Comparison of ENCODE assay signal across 1 cellular context in the genomic region with DNA sequence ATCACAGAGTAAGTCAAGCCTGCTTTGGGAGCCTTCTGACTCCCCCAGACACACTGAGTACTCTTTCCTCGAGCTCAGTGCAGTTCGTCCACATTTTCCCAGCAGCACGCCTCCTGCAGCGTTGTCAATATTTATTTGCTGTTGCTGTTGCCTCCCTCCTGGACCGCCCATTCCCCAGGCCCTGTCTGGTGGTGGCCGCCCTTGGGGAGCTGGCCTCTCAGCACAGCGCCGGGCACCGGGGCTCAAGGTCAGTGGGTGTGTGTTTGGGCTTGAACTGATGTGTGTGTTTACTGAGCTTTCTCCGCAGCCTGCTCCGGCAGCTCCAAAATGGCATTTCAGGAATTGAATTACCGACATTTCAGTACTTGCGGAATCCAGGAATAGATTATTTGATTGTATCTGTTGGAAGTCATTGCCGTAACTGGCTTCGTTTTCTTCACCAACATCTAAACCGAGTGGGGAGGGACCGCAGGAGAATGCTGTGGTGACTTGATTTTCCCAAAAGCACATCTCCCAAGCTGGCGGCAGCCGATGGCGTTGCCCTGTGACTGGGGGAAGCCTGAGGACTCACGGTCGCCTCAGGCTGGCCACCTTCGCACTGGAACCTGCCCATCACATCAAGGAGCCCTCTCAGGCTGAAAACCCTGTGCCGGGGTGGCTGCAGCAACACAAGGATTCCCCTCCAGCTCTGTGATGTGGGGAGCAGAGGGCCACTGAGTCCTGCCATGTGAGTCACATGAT.
A peak's percentile ranks its signal among the peaks of the same experiment; 100 is the strongest.
TF ChIP-seq lines count a peak whose summit lies in the region.

No MANE protein-coding gene starts in this region.

TF ChIP-seq in HepG2, 621 proteins besides CTCF, POLR2A, EP300 and RAD21 (continued from another document and continues in another):
- no peak for TF ChIP-seq PBX2 (CRISPR knock-in tag; IDR thresholded peaks at IDR 0.05)
- no peak for TF ChIP-seq HNRNPK (IDR thresholded peaks at IDR 0.05; ENCODE audit: low read depth, low read length, poor library complexity, severe bottlenecking)
- TF ChIP-seq IKZF1 (IDR thresholded peaks at IDR 0.05), result no peak
- peak; percentile 15; the same call in 1 of the 2 replicates for TF ChIP-seq ZNF431 (CRISPR knock-in tag; IDR thresholded peaks at IDR 0.05; ENCODE audit: borderline replicate concordance, low read depth)
- TF ChIP-seq ZNF75D (CRISPR knock-in tag; IDR thresholded peaks at IDR 0.05; ENCODE audit: borderline replicate concordance), result no peak
- no peak for TF ChIP-seq CAMTA2 (CRISPR knock-in tag; IDR thresholded peaks at IDR 0.05; ENCODE audit: borderline replicate concordance)
- no peak; the same call in 1 of the 2 replicates for TF ChIP-seq ZBTB21 (CRISPR knock-in tag; IDR thresholded peaks at IDR 0.05)
- TF ChIP-seq ZNF619 (CRISPR knock-in tag; IDR thresholded peaks at IDR 0.05), result peak; percentile 24; the same call in 1 of the 2 replicates
- TF ChIP-seq KAT8 (CRISPR knock-in tag; IDR thresholded peaks at IDR 0.05), result peak; percentile 88
- TF ChIP-seq ZNF224 (CRISPR knock-in tag; IDR thresholded peaks at IDR 0.05), result 0 out of 2 replicates have a peak, but pooled peaks have one; percentile 77
- peak; percentile 85; the same call in 1 of the 2 replicates for TF ChIP-seq MIER2 (CRISPR knock-in tag; IDR thresholded peaks at IDR 0.05)
- no peak for TF ChIP-seq GLMP (CRISPR knock-in tag; IDR thresholded peaks at IDR 0.05; ENCODE audit: borderline replicate concordance)
- TF ChIP-seq CBX2 (IDR thresholded peaks at IDR 0.05; ENCODE audit: low read depth, low read length), result no peak
- TF ChIP-seq CBX2 (CRISPR knock-in tag; IDR thresholded peaks at IDR 0.05; ENCODE audit: low read depth), result 0 out of 2 replicates have a peak, but pooled peaks have one; percentile 58
- TF ChIP-seq ARNTL (CRISPR knock-in tag; IDR thresholded peaks at IDR 0.05), result peak; percentile 84
- no peak for TF ChIP-seq MAFG (CRISPR knock-in tag; IDR thresholded peaks at IDR 0.05)
- TF ChIP-seq GPN1 (CRISPR knock-in tag; IDR thresholded peaks at IDR 0.05; ENCODE audit: borderline replicate concordance), result no peak
- TF ChIP-seq ZBTB7B (CRISPR knock-in tag; IDR thresholded peaks at IDR 0.05), result peak; percentile 94
- TF ChIP-seq ARID3A (IDR thresholded peaks at IDR 0.05; ENCODE audit: low read depth, low read length), result peak; percentile 68
- no peak for TF ChIP-seq ZC3H4 (CRISPR knock-in tag; IDR thresholded peaks at IDR 0.05; ENCODE audit: borderline replicate concordance)
- TF ChIP-seq RCOR2 (CRISPR knock-in tag; IDR thresholded peaks at IDR 0.05), result peak; percentile 93
- TF ChIP-seq, protein P1, sequence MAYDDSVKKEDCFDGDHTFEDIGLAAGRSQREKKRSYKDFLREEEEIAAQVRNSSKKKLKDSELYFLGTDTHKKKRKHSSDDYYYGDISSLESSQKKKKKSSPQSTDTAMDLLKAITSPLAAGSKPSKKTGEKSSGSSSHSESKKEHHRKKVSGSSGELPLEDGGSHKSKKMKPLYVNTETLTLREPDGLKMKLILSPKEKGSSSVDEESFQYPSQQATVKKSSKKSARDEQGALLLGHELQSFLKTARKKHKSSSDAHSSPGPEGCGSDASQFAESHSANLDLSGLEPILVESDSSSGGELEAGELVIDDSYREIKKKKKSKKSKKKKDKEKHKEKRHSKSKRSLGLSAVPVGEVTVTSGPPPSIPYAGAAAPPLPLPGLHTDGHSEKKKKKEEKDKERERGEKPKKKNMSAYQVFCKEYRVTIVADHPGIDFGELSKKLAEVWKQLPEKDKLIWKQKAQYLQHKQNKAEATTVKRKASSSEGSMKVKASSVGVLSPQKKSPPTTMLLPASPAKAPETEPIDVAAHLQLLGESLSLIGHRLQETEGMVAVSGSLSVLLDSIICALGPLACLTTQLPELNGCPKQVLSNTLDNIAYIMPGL (CRISPR knock-in tag; IDR thresholded peaks at IDR 0.05; ENCODE audit: borderline replicate concordance in 1 of 2, low read depth in 1 of 2), result 0 out of 4 replicates have a peak, but pooled peaks have one; percentile 51 to 73
- TF ChIP-seq RXRB (CRISPR knock-in tag; IDR thresholded peaks at IDR 0.05; ENCODE audit: borderline replicate concordance), result peak; percentile 98
- TF ChIP-seq U2AF1 (optimal IDR thresholded peaks at IDR 0.05; ENCODE audit: low read depth, low read length), result no peak
- TF ChIP-seq SMAD1 (CRISPR knock-in tag; IDR thresholded peaks at IDR 0.05; ENCODE audit: borderline replicate concordance, low read depth), result no peak; the same call in 1 of the 2 replicates
- no peak for TF ChIP-seq FOXO4 (CRISPR knock-in tag; conservative IDR thresholded peaks at IDR 0.05)
- peak; percentile 75; the same call in 1 of the 2 replicates for TF ChIP-seq ZSCAN25 (CRISPR knock-in tag; IDR thresholded peaks at IDR 0.05)
- peak; percentile 79 for TF ChIP-seq FOSL2 (CRISPR knock-in tag; IDR thresholded peaks at IDR 0.05)
- TF ChIP-seq ZNF569 (CRISPR knock-in tag; IDR thresholded peaks at IDR 0.05; ENCODE audit: borderline replicate concordance), result no peak
- peak; percentile 98 for TF ChIP-seq ESRRA (CRISPR knock-in tag; IDR thresholded peaks at IDR 0.05; ENCODE audit: low read depth)
- peak; percentile 95 for TF ChIP-seq PATZ1 (CRISPR knock-in tag; IDR thresholded peaks at IDR 0.05)
- no peak for TF ChIP-seq PHB2 (IDR thresholded peaks at IDR 0.05; ENCODE audit: partially characterized antibody)
- no peak for TF ChIP-seq SOX6 (IDR thresholded peaks at IDR 0.05)
- TF ChIP-seq SOX6 (CRISPR knock-in tag; IDR thresholded peaks at IDR 0.05), result peak; percentile 92
- TF ChIP-seq HDAC6 (IDR thresholded peaks at IDR 0.05; ENCODE audit: low read depth, low read length), result no peak
- TF ChIP-seq ZBTB8A (CRISPR knock-in tag; IDR thresholded peaks at IDR 0.05; ENCODE audit: borderline replicate concordance, low read depth), result no peak
- no peak for TF ChIP-seq NONO (IDR thresholded peaks at IDR 0.05)
- TF ChIP-seq NONO (CRISPR knock-in tag; conservative IDR thresholded peaks at IDR 0.05), result peak; percentile 85
- TF ChIP-seq, protein P2, sequence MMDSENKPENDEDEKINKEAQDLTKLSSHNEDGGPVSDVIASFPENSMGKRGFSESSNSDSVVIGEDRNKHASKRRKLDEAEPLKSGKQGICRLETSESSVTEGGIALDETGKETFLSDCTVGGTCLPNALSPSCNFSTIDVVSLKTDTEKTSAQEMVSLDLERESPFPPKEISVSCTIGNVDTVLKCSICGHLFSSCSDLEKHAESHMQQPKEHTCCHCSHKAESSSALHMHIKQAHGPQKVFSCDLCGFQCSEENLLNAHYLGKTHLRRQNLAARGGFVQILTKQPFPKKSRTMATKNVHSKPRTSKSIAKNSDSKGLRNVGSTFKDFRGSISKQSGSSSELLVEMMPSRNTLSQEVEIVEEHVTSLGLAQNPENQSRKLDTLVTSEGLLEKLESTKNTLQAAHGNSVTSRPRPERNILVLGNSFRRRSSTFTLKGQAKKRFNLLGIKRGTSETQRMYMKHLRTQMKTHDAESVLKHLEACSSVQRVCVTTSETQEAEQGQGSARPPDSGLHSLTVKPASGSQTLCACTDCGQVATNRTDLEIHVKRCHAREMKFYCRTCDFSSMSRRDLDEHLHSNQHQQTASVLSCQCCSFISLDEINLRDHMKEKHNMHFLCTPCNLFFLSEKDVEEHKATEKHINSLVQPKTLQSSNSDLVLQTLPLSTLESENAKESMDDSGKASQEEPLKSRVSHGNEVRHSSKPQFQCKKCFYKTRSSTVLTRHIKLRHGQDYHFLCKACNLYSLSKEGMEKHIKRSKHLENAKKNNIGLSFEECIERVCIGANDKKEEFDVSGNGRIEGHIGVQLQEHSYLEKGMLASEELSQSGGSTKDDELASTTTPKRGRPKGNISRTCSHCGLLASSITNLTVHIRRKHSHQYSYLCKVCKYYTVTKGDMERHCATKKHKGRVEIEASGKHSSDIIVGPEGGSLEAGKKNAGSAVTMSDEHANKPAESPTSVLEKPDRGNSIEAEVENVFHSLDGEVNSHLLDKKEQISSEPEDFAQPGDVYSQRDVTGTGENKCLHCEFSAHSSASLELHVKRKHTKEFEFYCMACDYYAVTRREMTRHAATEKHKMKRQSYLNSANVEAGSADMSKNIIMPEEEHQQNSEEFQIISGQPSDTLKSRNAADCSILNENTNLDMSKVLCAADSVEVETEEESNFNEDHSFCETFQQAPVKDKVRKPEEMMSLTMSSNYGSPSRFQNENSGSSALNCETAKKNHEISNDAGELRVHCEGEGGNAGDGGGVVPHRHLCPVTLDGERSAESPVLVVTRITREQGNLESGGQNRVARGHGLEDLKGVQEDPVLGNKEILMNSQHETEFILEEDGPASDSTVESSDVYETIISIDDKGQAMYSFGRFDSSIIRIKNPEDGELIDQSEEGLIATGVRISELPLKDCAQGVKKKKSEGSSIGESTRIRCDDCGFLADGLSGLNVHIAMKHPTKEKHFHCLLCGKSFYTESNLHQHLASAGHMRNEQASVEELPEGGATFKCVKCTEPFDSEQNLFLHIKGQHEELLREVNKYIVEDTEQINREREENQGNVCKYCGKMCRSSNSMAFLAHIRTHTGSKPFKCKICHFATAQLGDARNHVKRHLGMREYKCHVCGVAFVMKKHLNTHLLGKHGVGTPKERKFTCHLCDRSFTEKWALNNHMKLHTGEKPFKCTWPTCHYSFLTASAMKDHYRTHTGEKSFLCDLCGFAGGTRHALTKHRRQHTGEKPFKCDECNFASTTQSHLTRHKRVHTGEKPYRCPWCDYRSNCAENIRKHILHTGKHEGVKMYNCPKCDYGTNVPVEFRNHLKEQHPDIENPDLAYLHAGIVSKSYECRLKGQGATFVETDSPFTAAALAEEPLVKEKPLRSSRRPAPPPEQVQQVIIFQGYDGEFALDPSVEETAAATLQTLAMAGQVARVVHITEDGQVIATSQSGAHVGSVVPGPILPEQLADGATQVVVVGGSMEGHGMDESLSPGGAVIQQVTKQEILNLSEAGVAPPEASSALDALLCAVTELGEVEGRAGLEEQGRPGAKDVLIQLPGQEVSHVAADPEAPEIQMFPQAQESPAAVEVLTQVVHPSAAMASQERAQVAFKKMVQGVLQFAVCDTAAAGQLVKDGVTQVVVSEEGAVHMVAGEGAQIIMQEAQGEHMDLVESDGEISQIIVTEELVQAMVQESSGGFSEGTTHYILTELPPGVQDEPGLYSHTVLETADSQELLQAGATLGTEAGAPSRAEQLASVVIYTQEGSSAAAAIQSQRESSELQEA (CRISPR knock-in tag; IDR thresholded peaks at IDR 0.05; ENCODE audit: not compliant biosample characterization), result no peak
- TF ChIP-seq, protein P3, sequence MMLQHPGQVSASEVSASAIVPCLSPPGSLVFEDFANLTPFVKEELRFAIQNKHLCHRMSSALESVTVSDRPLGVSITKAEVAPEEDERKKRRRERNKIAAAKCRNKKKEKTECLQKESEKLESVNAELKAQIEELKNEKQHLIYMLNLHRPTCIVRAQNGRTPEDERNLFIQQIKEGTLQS (CRISPR knock-in tag; IDR thresholded peaks at IDR 0.05), result peak; percentile 21; the same call in 1 of the 2 replicates
- no peak for TF ChIP-seq ZNF552 (CRISPR knock-in tag; IDR thresholded peaks at IDR 0.05; ENCODE audit: borderline replicate concordance)
